Comparison of ENCODE assay signal across 8 cellular contexts in genomic region chr15:90031231-90031791, GRCh38. TPM values are rescaled to one million over a fixed set of nuclear protein-coding genes. Genes with fewer than 3 reads are reported as not detected.
DNase-seq lines count a peak whose midpoint lies in the region; ATAC-seq and TF ChIP-seq lines count a peak whose summit lies in the region.

No MANE protein-coding gene starts in this region.

- intact Hi-C loops in Caco-2 (cut with micrococcal nuclease; ENCODE audit: unreplicated experiment): no loop called here

- peak overlapping the region; percentile 14 for H3K4me3 ChIP-seq in CD8-positive, alpha-beta memory T cell (ENCODE audit: low read length)
- H3K4me3 ChIP-seq in Caco-2 (ENCODE audit: low read depth, low read length): no peak overlapping the region

- peak; percentile 41 for TF ChIP-seq POLR2A in GM19193 (IDR thresholded peaks at IDR 0.05; ENCODE audit: extremely low read depth, insufficient read depth, insufficient read length)

- CTCF ChIA-PET in CD8-positive, alpha-beta memory T cell (lab: Charles Lee): no interaction called here
- CTCF ChIA-PET in T-cell (lab: Charles Lee): interaction anchor here in 1 of 2 donors (0.6 kb wide), 1 partner anchor 11 kb away, joined by 8 read pairs; no protein-coding TSS in a partner anchor
- CTCF ChIA-PET in Caco-2 (lab: Charles Lee): no interaction called here

- H3K36me3 Mint-ChIP-seq in CD8-positive, alpha-beta memory T cell: peaks cover 2 to 6% (median 2%) of the 10 kb centered on the region in 3 donors
- H3K36me3 Mint-ChIP-seq in T-cell (peaks cover 4% of the 10 kb centered on the region), Caco-2 (ENCODE audit: insufficient read depth, unreplicated experiment) (no peaks in the 10 kb centered on the region)

- H3K36me3 ChIP-seq in CD8-positive, alpha-beta memory T cell (ENCODE audit: insufficient read depth, low read length): no peaks in the 10 kb centered on the region
- no peaks in the 10 kb centered on the region for H3K36me3 ChIP-seq in Caco-2 (ENCODE audit: control insufficient read depth, insufficient read depth, low read length)

- H3K27ac Mint-ChIP-seq in CD8-positive, alpha-beta memory T cell: peak overlapping the region in 5 of 8 donors; percentile 55 to 90 (median 68)
- H3K27ac Mint-ChIP-seq in T-cell (peak overlapping the region; percentile 76 to 79), Caco-2 (ENCODE audit: unreplicated experiment) (no peak overlapping the region)

- H3K4me3 Mint-ChIP-seq in CD8-positive, alpha-beta memory T cell: peak overlapping the region; percentile 26 to 77 (median 63)
- peak overlapping the region; percentile 41 to 60 (median 45) for H3K4me3 Mint-ChIP-seq in T-cell
- no peak overlapping the region for H3K4me3 Mint-ChIP-seq in Caco-2 (ENCODE audit: unreplicated experiment)

- peaks cover 40% of the 10 kb centered on the region for H3K4me1 ChIP-seq in CD8-positive, alpha-beta memory T cell (ENCODE audit: insufficient read depth, low read length)
- peaks cover 42% of the 10 kb centered on the region for H3K4me1 ChIP-seq in Caco-2

- H3K27ac ChIP-seq in CD8-positive, alpha-beta memory T cell (ENCODE audit: low read depth, low read length): peak overlapping the region; percentile 29

- H3K9me3 ChIP-seq in CD8-positive, alpha-beta memory T cell (ENCODE audit: low read length): no peaks in the 10 kb centered on the region
- no peaks in the 10 kb centered on the region for H3K9me3 ChIP-seq in Caco-2

- BruUV-seq in Caco-2 (replicated peaks; lab: Mats Ljungman, UMichigan): no TSS peak

- no peak for TF ChIP-seq CTCF in Caco-2 (IDR thresholded peaks at IDR 0.05; ENCODE audit: insufficient read depth in 1 of 2, low read depth in 1 of 2, low read length in 1 of 2, severe bottlenecking in 1 of 2, unreplicated experiment in 1 of 2)

- no peaks in the 10 kb centered on the region for H3K27me3 ChIP-seq in CD8-positive, alpha-beta memory T cell (ENCODE audit: insufficient read depth, low read length, poor library complexity, severe bottlenecking)
- no peaks in the 10 kb centered on the region for H3K27me3 ChIP-seq in Caco-2 (replicated peaks; ENCODE audit: control insufficient read depth, insufficient read depth, low read length)

- peaks cover 0 to 2% (median 0%) of the 10 kb centered on the region in 5 donors for H3K9me3 Mint-ChIP-seq in CD8-positive, alpha-beta memory T cell
- H3K9me3 Mint-ChIP-seq in T-cell: peaks cover 0 to 5% (median 0%) of the 10 kb centered on the region in 3 donors
- H3K9me3 Mint-ChIP-seq in Caco-2 (ENCODE audit: unreplicated experiment): no peaks in the 10 kb centered on the region

- DNase-seq in CD8-positive, alpha-beta memory T cell: no peak
- DNase-seq in T-cell: peak in 2 of 34 experiments; percentile 12 to 24
- peak; percentile 73 for DNase-seq in hepatic stellate cell (ENCODE audit: low spot score)
- no peak for DNase-seq in Caco-2
- DNase-seq in activated gamma-delta T cell (lab: John Stamatoyannopoulos, UW): no peak
- DNase-seq in NK-92 (lab: John Stamatoyannopoulos, UW; ENCODE audit: unreplicated experiment): no peak

- H3K4me1 Mint-ChIP-seq in CD8-positive, alpha-beta memory T cell: peaks cover 45 to 52% (median 47%) of the 10 kb centered on the region in 3 donors
- H3K4me1 Mint-ChIP-seq in T-cell: peaks cover 49 to 59% (median 56%) of the 10 kb centered on the region in 3 donors
- peaks cover 19% of the 10 kb centered on the region for H3K4me1 Mint-ChIP-seq in Caco-2 (ENCODE audit: low read depth, unreplicated experiment)

- POLR2A ChIA-PET in CD8-positive, alpha-beta memory T cell (lab: Charles Lee): no interaction called here
- POLR2A ChIA-PET in T-cell (lab: Charles Lee): interaction anchor here (0.5 to 0.8 kb wide), 4 partner anchors 14 to 555 kb away, joined by 3 to 4 read pairs (median 3); no protein-coding TSS in a partner anchor
- POLR2A ChIA-PET in Caco-2 (lab: Charles Lee): no interaction called here

- ATAC-seq in HG03135 (IDR thresholded peaks at IDR 0.05; ENCODE audit: unreplicated experiment) (peak; percentile 85), T-cell (replicated peaks in 1 of 4) (peak; percentile 15 to 56 (median 46))

- no peaks in the 10 kb centered on the region for H3K27me3 Mint-ChIP-seq in CD8-positive, alpha-beta memory T cell
- H3K27me3 Mint-ChIP-seq in T-cell (no peaks in the 10 kb centered on the region), Caco-2 (ENCODE audit: insufficient read depth, unreplicated experiment) (no peaks in the 10 kb centered on the region)

RNA-seq across cellular contexts. Expression of gene ZNF710, which starts 30.2 kb away (rescaled TPM):
- 10 to 100 TPM; 13.2 TPM for total RNA-seq in CD8-positive, alpha-beta memory T cell
- polyA plus RNA-seq in CD8-positive, alpha-beta memory T cell: 2.6 TPM
- total RNA-seq in T-cell: 10 to 100 TPM; 11.8 to 21.2 (median 17.7) TPM
- total RNA-seq in Caco-2 (2022): 16.5 and 21.4 TPM in 2 replicates

Comparison
In these comparisons a context has a peak if more than half of its experiments do, and no peak if none do; other contexts are left out.
1. POLR2A ChIA-PET loops: an anchor here in T-cell (0.5 to 0.8 kb wide); none called in CD8-positive, alpha-beta memory T cell and Caco-2.